ENCODE assay signal across 9 cellular contexts in the genomic region with DNA sequence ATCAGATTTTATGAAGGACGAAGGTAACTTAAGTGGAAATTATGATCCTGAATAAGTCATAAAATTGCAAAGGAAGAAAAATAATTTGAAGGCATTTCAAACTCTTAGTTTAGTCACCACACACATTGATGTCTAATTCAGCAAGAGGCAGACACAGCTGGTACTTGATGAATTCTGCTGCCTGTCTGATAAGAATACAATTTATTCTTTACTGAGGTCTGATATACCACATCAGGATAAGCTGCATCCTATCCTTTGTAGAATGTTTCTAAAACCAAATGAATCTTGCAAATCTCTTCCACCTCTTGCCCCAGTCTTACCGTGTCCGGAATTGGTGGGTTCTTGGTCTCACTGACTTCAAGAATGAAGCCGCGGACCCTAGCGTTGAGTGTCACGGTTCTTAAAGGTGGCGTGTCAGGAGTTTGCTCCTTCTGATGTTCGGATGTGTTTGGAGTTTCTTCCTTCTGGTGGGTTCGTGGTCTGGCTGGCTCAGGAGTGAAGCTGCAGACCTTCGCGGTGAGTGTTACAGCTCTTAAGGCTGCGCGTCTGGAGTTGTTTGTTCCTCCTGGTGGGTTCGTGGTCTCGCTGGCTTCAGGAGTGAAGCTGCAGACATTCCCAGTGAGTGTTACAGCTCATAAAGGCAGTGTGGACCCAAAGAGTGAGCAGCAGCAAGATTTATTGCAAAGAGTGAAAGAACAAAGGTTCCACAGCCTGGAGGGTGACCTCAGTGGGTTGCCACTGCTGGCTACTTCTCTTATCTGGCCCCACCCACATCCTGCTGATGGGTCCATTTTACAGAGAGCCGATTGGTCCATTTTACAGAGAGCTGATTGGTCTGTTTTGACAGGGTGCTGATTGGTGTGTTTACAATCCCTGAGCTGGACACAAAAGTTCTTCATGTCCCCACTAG. TPM values are rescaled to one million over a fixed set of nuclear protein-coding genes. Genes with fewer than 3 reads are reported as not detected.
A peak's percentile ranks its signal among the peaks of the same experiment; 100 is the strongest.
DNase-seq lines count a peak whose midpoint lies in the region; ATAC-seq and TF ChIP-seq lines count a peak whose summit lies in the region.
"Not testable (repeated sequence)": the region's sequence is repeated elsewhere in the genome, so short reads cannot be mapped to it uniquely, and the experiment has no call there.
"Had no signal": no experiment of that assay in that cellular context is flagged by ENCODE, and none has a peak within 500 bp of the region (broad histone marks: within the 10 kb centered on the region; RNA-seq: fewer than 3 reads in every experiment).

A gene with protein sequence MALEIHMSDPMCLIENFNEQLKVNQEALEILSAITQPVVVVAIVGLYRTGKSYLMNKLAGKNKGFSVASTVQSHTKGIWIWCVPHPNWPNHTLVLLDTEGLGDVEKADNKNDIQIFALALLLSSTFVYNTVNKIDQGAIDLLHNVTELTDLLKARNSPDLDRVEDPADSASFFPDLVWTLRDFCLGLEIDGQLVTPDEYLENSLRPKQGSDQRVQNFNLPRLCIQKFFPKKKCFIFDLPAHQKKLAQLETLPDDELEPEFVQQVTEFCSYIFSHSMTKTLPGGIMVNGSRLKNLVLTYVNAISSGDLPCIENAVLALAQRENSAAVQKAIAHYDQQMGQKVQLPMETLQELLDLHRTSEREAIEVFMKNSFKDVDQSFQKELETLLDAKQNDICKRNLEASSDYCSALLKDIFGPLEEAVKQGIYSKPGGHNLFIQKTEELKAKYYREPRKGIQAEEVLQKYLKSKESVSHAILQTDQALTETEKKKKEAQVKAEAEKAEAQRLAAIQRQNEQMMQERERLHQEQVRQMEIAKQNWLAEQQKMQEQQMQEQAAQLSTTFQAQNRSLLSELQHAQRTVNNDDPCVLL (minus strand): TSS at position 729 of the 910 bp plus-strand sequence. CDS start 3,305 bp downstream, outside the sequence.

- intact Hi-C loops in ascending aorta (cut with DNase I), result not testable (repeated sequence)

- not testable (repeated sequence) for H3K9me3 Mint-ChIP-seq in activated CD8-positive, alpha-beta T cell treated with anti-CD3 and anti-CD28 coated beads, Interleukin-2, amount 10 ng/mL, durations not matched to agents 7 days and 5 days (ENCODE audit: insufficient read depth)

- H3K36me3 ChIP-seq in ascending aorta; mucosa of rectum (ENCODE audit: control insufficient read depth in 2 of 2, insufficient read depth in 2 of 2, low read length in 2 of 2): not testable (repeated sequence)

- peak within 1 kb of the TSS; percentile 96 for H3K4me3 Mint-ChIP-seq in activated CD8-positive, alpha-beta T cell treated with anti-CD3 and anti-CD28 coated beads, Interleukin-2, amount 10 ng/mL, durations not matched to agents 7 days and 5 days

- not testable (repeated sequence) for TF ChIP-seq CTCF in RWPE1 (conservative IDR thresholded peaks at IDR 0.05; ENCODE audit: low read depth); ascending aorta (IDR thresholded peaks at IDR 0.05)

- peak; percentile 73 for ATAC-seq in GM21447 (IDR thresholded peaks at IDR 0.05; ENCODE audit: unreplicated experiment)
- peak; percentile 57 for ATAC-seq in HG03108 (IDR thresholded peaks at IDR 0.05; ENCODE audit: unreplicated experiment)
- ATAC-seq in activated CD8-positive, alpha-beta T cell treated with anti-CD3 and anti-CD28 coated beads, Interleukin-2, amount 10 ng/mL, durations not matched to agents 7 days and 5 days, result peak; percentile 79

- peaks cover 66% of the 10 kb centered on the region for H3K36me3 Mint-ChIP-seq in activated CD8-positive, alpha-beta T cell treated with anti-CD3 and anti-CD28 coated beads, Interleukin-2, amount 10 ng/mL, durations not matched to agents 7 days and 5 days (ENCODE audit: low read depth)

- H3K27ac ChIP-seq in RWPE1, result peak within 1 kb of the TSS; percentile 55
- not testable (repeated sequence) for H3K27ac ChIP-seq in ascending aorta
- H3K27ac ChIP-seq in mucosa of rectum (ENCODE audit: low read depth in 2 of 2, low read length in 2 of 2), result peak within 1 kb of the TSS in 1 of 2 donors; percentile 1

- H3K4me1 ChIP-seq in ascending aorta; mucosa of rectum (ENCODE audit: control insufficient read depth in 2 of 2, insufficient read depth in 2 of 2, low read length in 2 of 2): not testable (repeated sequence)

- H3K4me1 Mint-ChIP-seq in activated CD8-positive, alpha-beta T cell treated with anti-CD3 and anti-CD28 coated beads, Interleukin-2, amount 10 ng/mL, durations not matched to agents 7 days and 5 days (ENCODE audit: low read depth), result peaks cover 63% of the 10 kb centered on the region

- H3K27me3 Mint-ChIP-seq in activated CD8-positive, alpha-beta T cell treated with anti-CD3 and anti-CD28 coated beads, Interleukin-2, amount 10 ng/mL, durations not matched to agents 7 days and 5 days (ENCODE audit: low read depth), result not testable (repeated sequence)

- POLR2A ChIA-PET in RWPE1 (lab: Yijun Ruan, JAX; ENCODE audit: low non-redundant PET), result not testable (repeated sequence)
- POLR2A ChIA-PET in activated CD8-positive, alpha-beta T cell treated with anti-CD3 and anti-CD28 coated beads, Interleukin-2, amount 10 ng/mL, durations not matched to agents 7 days and 5 days (lab: Charles Lee), result interaction anchor here (0.7 to 9.0 kb wide), 29 partner anchors 9 to 336 kb away, joined by 3 to 156 read pairs (median 4); a partner anchor contains a TSS

- not testable (repeated sequence) for H3K9me3 ChIP-seq in ascending aorta; mucosa of rectum (ENCODE audit: control insufficient read depth in 2 of 2, low read length in 2 of 2)

- not testable (repeated sequence) for DNase-seq in RWPE1 (ENCODE audit: low spot score)
- DNase-seq in activated CD8-positive, alpha-beta T cell treated with anti-CD3 and anti-CD28 coated beads, Interleukin-2, amount 10 ng/mL, durations not matched to agents 7 days and 5 days, result peak; percentile 90
- peak; percentile 14 to 68 for DNase-seq in ascending aorta (ENCODE audit: low spot score in 2 of 2)
- DNase-seq in stimulated activated CD8-positive, alpha-beta memory T cell treated with anti-CD3 and anti-CD28 coated beads, Interleukin-4, amount 100 ng/mL, for 24 hours (ENCODE audit: low read depth), result peak; percentile 37

- H3K4me3 ChIP-seq in GM08714 (ENCODE audit: low read length), result peak within 1 kb of the TSS; percentile 69
- H3K4me3 ChIP-seq in ascending aorta, result peak within 1 kb of the TSS in 1 of 2 donors; percentile 23
- H3K4me3 ChIP-seq in mucosa of rectum (ENCODE audit: low read length in 2 of 2), result peak within 1 kb of the TSS; percentile 44 to 51

- CTCF ChIA-PET in RWPE1 (lab: Yijun Ruan, JAX), result not testable (repeated sequence)
- CTCF ChIA-PET in activated CD8-positive, alpha-beta T cell treated with anti-CD3 and anti-CD28 coated beads, Interleukin-2, amount 10 ng/mL, durations not matched to agents 7 days and 5 days (lab: Charles Lee), result interaction anchor here (0.9 to 11.1 kb wide), 11 partner anchors 13 to 187 kb away, joined by 4 to 167 read pairs (median 9); a partner anchor contains a TSS

- not testable (repeated sequence) for H3K27me3 ChIP-seq in ascending aorta; mucosa of rectum (ENCODE audit: control insufficient read depth in 2 of 2, insufficient read depth in 2 of 2, low read length in 2 of 2)

- H3K9ac ChIP-seq in mucosa of rectum (ENCODE audit: low read depth in 1 of 2, low read length in 2 of 2), result not testable (repeated sequence)

- H3K27ac Mint-ChIP-seq in activated CD8-positive, alpha-beta T cell treated with anti-CD3 and anti-CD28 coated beads, Interleukin-2, amount 10 ng/mL, durations not matched to agents 7 days and 5 days, result peak within 1 kb of the TSS; percentile 98

RNA-seq across cellular contexts. Expression of the gene that starts here (rescaled TPM):
- 100 to 1,000 TPM; 261 TPM for total RNA-seq in activated CD8-positive, alpha-beta T cell treated with anti-CD3 and anti-CD28 coated beads, Interleukin-2, amount 10 ng/mL, durations not matched to agents 7 days and 5 days
- not detected for total RNA-seq in ascending aorta
- total RNA-seq: H7 had no signal

Comparison
In these comparisons a context has a peak if more than half of its experiments do, and no peak if none do; other contexts are left out.
1. RNA of the gene that starts here (total RNA-seq): 261 TPM in activated CD8-positive, alpha-beta T cell treated with anti-CD3 and anti-CD28 coated beads, Interleukin-2, amount 10 ng/mL, durations not matched to agents 7 days and 5 days; not detected in ascending aorta (single experiment); every median in the first group is over 100 times any median in the second.
2. Peak in DNase-seq in ascending aorta; RNA of the gene not detected or under 1 TPM.
3. Peak in every context shown above with its lines, with median percentiles within 50 percentile points of each other: ATAC-seq.